1 cellular context compared by ENCODE assay signal in the genomic region with DNA sequence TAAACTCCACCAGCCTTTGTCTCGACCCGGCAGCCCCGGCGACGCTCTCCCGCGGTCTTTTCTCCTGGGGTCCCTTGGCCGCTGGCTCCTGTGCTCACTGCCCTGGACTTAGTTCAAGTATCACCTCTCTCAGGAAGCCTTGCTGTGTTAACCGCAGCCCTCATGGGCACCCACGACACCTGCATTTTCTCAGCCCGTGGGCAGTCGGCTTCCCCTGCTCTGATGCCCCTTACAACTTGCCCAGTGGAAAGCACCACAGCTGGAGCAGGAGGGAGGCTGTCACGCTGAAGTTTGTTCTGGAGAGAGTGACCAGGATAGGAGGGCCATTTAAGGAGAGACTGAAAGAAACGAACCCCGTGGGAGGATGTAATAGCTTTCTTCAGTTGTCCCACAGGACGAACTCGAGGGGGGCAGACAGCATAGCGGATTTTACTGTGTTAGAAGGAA.
TF ChIP-seq lines count a peak whose summit lies in the region.

No MANE protein-coding gene starts in this region.

TF ChIP-seq in endothelial cell of umbilical vein, 7 proteins besides CTCF, POLR2A, EP300 and RAD21 (continued from another document):
- TF ChIP-seq, protein P1, sequence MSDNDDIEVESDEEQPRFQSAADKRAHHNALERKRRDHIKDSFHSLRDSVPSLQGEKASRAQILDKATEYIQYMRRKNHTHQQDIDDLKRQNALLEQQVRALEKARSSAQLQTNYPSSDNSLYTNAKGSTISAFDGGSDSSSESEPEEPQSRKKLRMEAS (IDR thresholded peaks at IDR 0.05; ENCODE audit: insufficient read depth, insufficient read length), result no peak
TF ChIP-seq in endothelial cell of umbilical vein: peak in this region for 0.
